20 cellular contexts compared by ENCODE assay signal in genomic region chr16:4058386-4058785, GRCh38. TPM values are rescaled to one million over a fixed set of nuclear protein-coding genes. Genes with fewer than 3 reads are reported as not detected.
DNase-seq lines count a peak whose midpoint lies in the region; ATAC-seq, FAIRE-seq and TF ChIP-seq lines count a peak whose summit lies in the region.
"Had no signal": no experiment of that assay in that cellular context is flagged by ENCODE, and none has a peak within 500 bp of the region (broad histone marks: within the 10 kb centered on the region; RNA-seq: fewer than 3 reads in every experiment).

No MANE protein-coding gene starts in this region.

- TF ChIP-seq CTCF in PC-3 (conservative IDR thresholded peaks at IDR 0.05; ENCODE audit: low read depth, low read length) (no peak), D721Med (IDR thresholded peaks at IDR 0.05; ENCODE audit: insufficient read depth, missing control alignments) (no peak), vagina (IDR thresholded peaks at IDR 0.05) (no peak)

- no peak overlapping the region for H3K27ac ChIP-seq in PC-3 (ENCODE audit: low read length)
- no peak overlapping the region for H3K27ac ChIP-seq in vagina
- H3K27ac ChIP-seq: 22Rv1, colonic mucosa had no signal

- ATAC-seq in PC-3: no peak
- ATAC-seq in stimulated activated effector memory CD8-positive, alpha-beta T cell treated with anti-CD3 and anti-CD28 coated beads, Interleukin-12 subunit alpha, Interleukin-12 subunit beta, amount 100 ng/mL, for 72 hours: no peak
- ATAC-seq: activated T-helper 17 cell treated with anti-CD3 and anti-CD28 coated beads, Interleukin-2, amount 50 U/mL, for 72 hours had no signal

- peaks cover 7% of the 10 kb centered on the region for H3K4me1 ChIP-seq in PC-3 (ENCODE audit: insufficient read depth, low read length)
- H3K4me1 ChIP-seq in vagina: peaks cover 17% of the 10 kb centered on the region
- H3K4me1 ChIP-seq: colonic mucosa had no signal

- H3K9me3 ChIP-seq in PC-3 (ENCODE audit: low read length) (no peaks in the 10 kb centered on the region), vagina (peaks cover 8% of the 10 kb centered on the region)
- H3K9me3 ChIP-seq: colonic mucosa had no signal

- no TSS peak for BruUV-seq in PC-3 (replicated peaks; lab: Mats Ljungman, UMichigan)

- H3K9ac ChIP-seq in PC-3 (ENCODE audit: low read length): no peak overlapping the region

- POLR2A ChIA-PET in PC-3 (lab: Charles Lee; ENCODE audit: unreplicated experiment): no interaction called here

- FAIRE-seq in D721Med (lab: Jason Lieb, UNC): no peak
- FAIRE-seq: islet of Langerhans, TTC549, urothelium cell line had no signal

- H3K4me2 ChIP-seq in PC-3 (ENCODE audit: low read length): no peak overlapping the region

- H3K79me2 ChIP-seq in PC-3 (ENCODE audit: low read length): no peaks in the 10 kb centered on the region

- no peaks in the 10 kb centered on the region for H3F3A ChIP-seq in PC-3 (ENCODE audit: low read length, unreplicated experiment)

- no peaks in the 10 kb centered on the region for H3K9me2 ChIP-seq in PC-3 (replicated peaks; ENCODE audit: low read length)

- H3K36me3 Mint-ChIP-seq in stimulated activated effector memory CD8-positive, alpha-beta T cell treated with anti-CD3 and anti-CD28 coated beads, Interleukin-12 subunit alpha, Interleukin-12 subunit beta, amount 100 ng/mL, for 72 hours: no peaks in the 10 kb centered on the region

- peaks cover 17% of the 10 kb centered on the region for H3K9me3 Mint-ChIP-seq in stimulated activated effector memory CD8-positive, alpha-beta T cell treated with anti-CD3 and anti-CD28 coated beads, Interleukin-12 subunit alpha, Interleukin-12 subunit beta, amount 100 ng/mL, for 72 hours

- H3K4me3 ChIP-seq in PC-3 (ENCODE audit: low read length) (no peak overlapping the region), vagina (no peak overlapping the region)
- H3K4me3 ChIP-seq: colonic mucosa, lung had no signal

- DNase-seq in DMS79 treated with DMSO at 0.1 percent for 48 hours (lab: John Stamatoyannopoulos, UW): peak; percentile 28
- DNase-seq in DMS79 (lab: John Stamatoyannopoulos, UW): no peak
- DNase-seq in PC-3: peak; percentile 3
- peak; percentile 59 for DNase-seq in fibroblast of peridontal ligament (ENCODE audit: extremely low read depth)
- no peak for DNase-seq in stimulated activated effector memory CD8-positive, alpha-beta T cell treated with anti-CD3 and anti-CD28 coated beads, Interleukin-12 subunit alpha, Interleukin-12 subunit beta, amount 100 ng/mL, for 72 hours (ENCODE audit: low spot score in 2 of 2)
- no peak for DNase-seq in D721Med (ENCODE audit: insufficient read length, low spot score)
- no peak for DNase-seq in NOMO-1 treated with DMSO at 0.1 percent for 48 hours (lab: John Stamatoyannopoulos, UW; ENCODE audit: unreplicated experiment)
- DNase-seq in vagina (ENCODE audit: extremely low spot score in 2 of 2): no peak
- DNase-seq: activated naive CD8-positive, alpha-beta T cell treated with anti-CD3 and anti-CD28 coated beads, Interleukin-2, amount 10 ng/mL, durations not matched to agents 7 days and 5 days; colonic mucosa; GDM1; NCI-H526 treated with DMSO at 0.1 percent for 48 hours had no signal

- no peak overlapping the region for H3K4me3 Mint-ChIP-seq in stimulated activated effector memory CD8-positive, alpha-beta T cell treated with anti-CD3 and anti-CD28 coated beads, Interleukin-12 subunit alpha, Interleukin-12 subunit beta, amount 100 ng/mL, for 72 hours
- H3K4me3 Mint-ChIP-seq: activated naive CD8-positive, alpha-beta T cell treated with anti-CD3 and anti-CD28 coated beads, Interleukin-2, amount 10 ng/mL, durations not matched to agents 7 days and 5 days; activated T-helper 17 cell treated with anti-CD3 and anti-CD28 coated beads, Interleukin-2, amount 50 U/mL, for 72 hours; B cell; brain had no signal

- peaks cover 36% of the 10 kb centered on the region for H3K4me1 Mint-ChIP-seq in stimulated activated effector memory CD8-positive, alpha-beta T cell treated with anti-CD3 and anti-CD28 coated beads, Interleukin-12 subunit alpha, Interleukin-12 subunit beta, amount 100 ng/mL, for 72 hours

- intact Hi-C loops in PC-3 (cut with micrococcal nuclease) (no loop called here), vagina (cut with DNase I) (no loop called here)

- CTCF ChIA-PET in PC-3 (lab: Charles Lee): no interaction called here

- H4K20me1 ChIP-seq in PC-3 (ENCODE audit: low read length): no peaks in the 10 kb centered on the region

- no peak for TF ChIP-seq POLR2A in vagina (IDR thresholded peaks at IDR 0.05)

- H3K27me3 ChIP-seq in PC-3 (ENCODE audit: low read length): no peaks in the 10 kb centered on the region
- H3K27me3 ChIP-seq in vagina: no peaks in the 10 kb centered on the region
- H3K27me3 ChIP-seq: colonic mucosa had no signal

- H3K36me3 ChIP-seq in PC-3 (ENCODE audit: low read depth, low read length) (no peaks in the 10 kb centered on the region; the same call in 1 of the 2 replicates), vagina (no peaks in the 10 kb centered on the region)
- H3K36me3 ChIP-seq: colonic mucosa had no signal

- H2AFZ ChIP-seq in PC-3 (ENCODE audit: low read length): no peak overlapping the region

- H3K27ac Mint-ChIP-seq in stimulated activated effector memory CD8-positive, alpha-beta T cell treated with anti-CD3 and anti-CD28 coated beads, Interleukin-12 subunit alpha, Interleukin-12 subunit beta, amount 100 ng/mL, for 72 hours: peak overlapping the region; percentile 93
- H3K27ac Mint-ChIP-seq: activated naive CD8-positive, alpha-beta T cell treated with anti-CD3 and anti-CD28 coated beads, Interleukin-2, amount 10 ng/mL, durations not matched to agents 7 days and 5 days; activated T-helper 17 cell treated with anti-CD3 and anti-CD28 coated beads, Interleukin-2, amount 50 U/mL, for 72 hours; B cell; brain had no signal

RNA-seq across cellular contexts. Expression of gene ADCY9, which starts 57.9 kb away (rescaled TPM):
- 6.2 and 9.9 TPM in 2 replicates for total RNA-seq in PC-3 (2014; rRNA removed)
- 16.9 TPM for total RNA-seq in vagina

Comparison
In these comparisons a context has a peak if more than half of its experiments do, and no peak if none do; other contexts are left out.
1. DNase-seq: peak in DMS79 treated with DMSO at 0.1 percent for 48 hours (single experiment), PC-3 (single experiment) and fibroblast of peridontal ligament (single experiment); none in DMS79 (single experiment), stimulated activated effector memory CD8-positive, alpha-beta T cell treated with anti-CD3 and anti-CD28 coated beads, Interleukin-12 subunit alpha, Interleukin-12 subunit beta, amount 100 ng/mL, for 72 hours (0 of 2), D721Med (single experiment), NOMO-1 treated with DMSO at 0.1 percent for 48 hours (single experiment) and vagina (0 of 2).